ENCODE assay signal across 18 cellular contexts in genomic region chr5:89989831-89990230, GRCh38.
A peak's percentile ranks its signal among the peaks of the same experiment; 100 is the strongest.
DNase-seq lines count a peak whose midpoint lies in the region; ATAC-seq and TF ChIP-seq lines count a peak whose summit lies in the region.
"Had no signal": no experiment of that assay in that cellular context is flagged by ENCODE, and none has a peak within 500 bp of the region (broad histone marks: within the 10 kb centered on the region; RNA-seq: fewer than 3 reads in every experiment).

No MANE protein-coding gene starts in this region.

- TF ChIP-seq POLR2A in vagina (IDR thresholded peaks at IDR 0.05) (no peak), thyroid gland (IDR thresholded peaks at IDR 0.05) (no peak), gastroesophageal sphincter (IDR thresholded peaks at IDR 0.05) (no peak)

- H3K4me1 ChIP-seq in neuron (ENCODE audit: insufficient read depth, low read length) (peaks cover 28% of the 10 kb centered on the region), vagina (no peaks in the 10 kb centered on the region), thyroid gland (no peaks in the 10 kb centered on the region), gastroesophageal sphincter (peaks cover 3 to 22% (median 7%) of the 10 kb centered on the region in 3 donors)

- H3K36me3 ChIP-seq in neuron (ENCODE audit: insufficient read depth, low read length), result no peaks in the 10 kb centered on the region
- H3K36me3 ChIP-seq in vagina, result no peaks in the 10 kb centered on the region
- H3K36me3 ChIP-seq in thyroid gland, result no peaks in the 10 kb centered on the region
- H3K36me3 ChIP-seq in gastroesophageal sphincter, result no peaks in the 10 kb centered on the region
- H3K36me3 ChIP-seq: BLaER1 had no signal

- no peak overlapping the region for H3K4me3 ChIP-seq in fibroblast of the aortic adventitia (ENCODE audit: low read depth, low read length)
- no peak overlapping the region for H3K4me3 ChIP-seq in neuron (ENCODE audit: low read length)
- no peak overlapping the region for H3K4me3 ChIP-seq in vagina
- no peak overlapping the region for H3K4me3 ChIP-seq in thyroid gland (replicated peaks in 1 of 3)
- H3K4me3 ChIP-seq in gastroesophageal sphincter, result no peak overlapping the region
- H3K4me3 ChIP-seq: BLaER1, PC-9 had no signal

- no peaks in the 10 kb centered on the region for H3K27me3 ChIP-seq in neuron (ENCODE audit: insufficient read depth, low read length)
- H3K27me3 ChIP-seq in vagina, result no peaks in the 10 kb centered on the region
- no peaks in the 10 kb centered on the region for H3K27me3 ChIP-seq in thyroid gland
- no peaks in the 10 kb centered on the region for H3K27me3 ChIP-seq in gastroesophageal sphincter
- H3K27me3 ChIP-seq: BLaER1 had no signal

- intact Hi-C loops in Right ventricle myocardium superior (cut with DNase I), result no loop called here
- intact Hi-C loops in cardiac septum (cut with DNase I), result loop anchor here (10.0 kb wide), 1 partner anchor 275 kb away; no protein-coding TSS in a partner anchor
- intact Hi-C loops in vagina (cut with DNase I), result no loop called here
- intact Hi-C loops in thyroid gland (cut with DNase I), result no loop called here

- ATAC-seq in Right ventricle myocardium superior (ENCODE audit: poor library complexity) (peak; percentile 7), gastroesophageal sphincter (no peak)

- DNase-seq in Right ventricle myocardium superior, result no peak
- DNase-seq in cardiac septum (ENCODE audit: low spot score), result no peak
- peak; percentile 36 for DNase-seq in fibroblast of the aortic adventitia (ENCODE audit: low read depth)
- no peak for DNase-seq in vagina (ENCODE audit: extremely low spot score in 2 of 2)
- no peak for DNase-seq in thyroid gland
- no peak for DNase-seq in D341Med (ENCODE audit: low spot score)
- DNase-seq: CD8-positive, alpha-beta memory T cell; DMS 273 treated with DMSO at 0.1 percent for 48 hours; GOT3; NCI-H1092 treated with DMSO at 0.1 percent for 48 hours; NCI-H187; NCI-H446; PC-9 had no signal

- H3K27ac ChIP-seq in vagina (peak overlapping the region; percentile 11), thyroid gland (peak overlapping the region in 1 of 3 donors; percentile 51), gastroesophageal sphincter (peak overlapping the region in 2 of 4 donors; percentile 50 to 58)
- H3K27ac ChIP-seq: 22Rv1, BLaER1, KMS-11, PC-9 had no signal

- TF ChIP-seq CTCF in fibroblast of the aortic adventitia (IDR thresholded peaks at IDR 0.05; ENCODE audit: insufficient read depth, low read length) (no peak), vagina (IDR thresholded peaks at IDR 0.05) (no peak), thyroid gland (IDR thresholded peaks at IDR 0.05) (no peak), gastroesophageal sphincter (IDR thresholded peaks at IDR 0.05) (no peak)

- H3K9me3 ChIP-seq in neuron (ENCODE audit: low read length) (no peaks in the 10 kb centered on the region), vagina (no peaks in the 10 kb centered on the region), thyroid gland (no peaks in the 10 kb centered on the region), gastroesophageal sphincter (no peaks in the 10 kb centered on the region)
- H3K9me3 ChIP-seq: BLaER1 had no signal

- no peak for TF ChIP-seq EP300 in gastroesophageal sphincter (IDR thresholded peaks at IDR 0.05)

- H2AFZ ChIP-seq in neuron (ENCODE audit: low read depth, low read length), result peak overlapping the region; percentile 64
- H2AFZ ChIP-seq: PC-9 had no signal
